In genomic region chrX:24027086-24027485, GRCh38 we compare ENCODE assay signal across 9 cellular contexts. TPM values are rescaled to one million over a fixed set of nuclear protein-coding genes. Genes with fewer than 3 reads are reported as not detected.
DNase-seq lines count a peak whose midpoint lies in the region; ATAC-seq and TF ChIP-seq lines count a peak whose summit lies in the region.
"Had no signal": no experiment of that assay in that cellular context is flagged by ENCODE, and none has a peak within 500 bp of the region (broad histone marks: within the 10 kb centered on the region; RNA-seq: fewer than 3 reads in every experiment).

TSS of gene KLHL15 (minus strand) at chrX:24027186. CDS start at chrX:24006693, 20,493 bp downstream.

- TF ChIP-seq POLR2A in breast epithelium (IDR thresholded peaks at IDR 0.05) = no peak

- intact Hi-C loops in left ventricle myocardium inferior (cut with micrococcal nuclease) (no loop called here), left ventricle myocardium superior (cut with micrococcal nuclease) (loop anchor here (10.0 kb wide), 1 partner anchor 242 kb away; the partner anchor contains the start of gene SAT1), breast epithelium (cut with DNase I; ENCODE audit: low total_unique reads) (loop anchor here (5.0 kb wide), 1 partner anchor 120 kb away; the partner anchor contains the start of genes APOO and CXorf58), aorta (cut with DNase I) (loop anchor here in 1 of 2 donors (10.0 kb wide), 1 partner anchor 122 kb away; the partner anchor contains the start of genes APOO and CXorf58)

- no peak for TF ChIP-seq CTCF in left ventricle myocardium inferior (IDR thresholded peaks at IDR 0.05; ENCODE audit: borderline replicate concordance)
- no peak for TF ChIP-seq CTCF in breast epithelium (IDR thresholded peaks at IDR 0.05)

- H3K27ac ChIP-seq in left ventricle myocardium inferior (replicated peaks) (peak within 1 kb of the TSS; percentile 96), breast epithelium (peak within 1 kb of the TSS; percentile 95 to 99), aorta (ENCODE audit: low read depth in 1 of 2, low read length in 2 of 2) (no peak within 1 kb of the TSS)

- ATAC-seq in left ventricle myocardium superior (no peak), aorta (ENCODE audit: low FRiP score) (no peak), GM21390 (IDR thresholded peaks at IDR 0.05; ENCODE audit: unreplicated experiment) (no peak)

- H3K4me3 ChIP-seq in left ventricle myocardium inferior = peak within 1 kb of the TSS; percentile 86
- H3K4me3 ChIP-seq in breast epithelium = peak within 1 kb of the TSS; percentile 72 to 74 (median 74)
- H3K4me3 ChIP-seq in mononuclear cell (ENCODE audit: low read length) = peak within 1 kb of the TSS; percentile 63
- H3K4me3 ChIP-seq in aorta (ENCODE audit: low read length in 2 of 2) = peak within 1 kb of the TSS; percentile 26 to 29

- H3K36me3 ChIP-seq in left ventricle myocardium inferior = no peaks in the 10 kb centered on the region
- no peaks in the 10 kb centered on the region for H3K36me3 ChIP-seq in breast epithelium
- H3K36me3 ChIP-seq in aorta (ENCODE audit: control insufficient read depth in 1 of 2, insufficient read depth in 2 of 2, low read length in 1 of 2) = no peaks in the 10 kb centered on the region

- 80 to 85% methylated on average over 7 of the region's 7 CpGs for WGBS in aorta, 2 donors

- H3K4me1 ChIP-seq in left ventricle myocardium inferior = peaks cover 5% of the 10 kb centered on the region
- H3K4me1 ChIP-seq in breast epithelium = no peaks in the 10 kb centered on the region
- H3K4me1 ChIP-seq in mononuclear cell (ENCODE audit: insufficient read depth, low read length) = no peaks in the 10 kb centered on the region
- no peaks in the 10 kb centered on the region for H3K4me1 ChIP-seq in aorta (ENCODE audit: control insufficient read depth in 1 of 2, insufficient read depth in 2 of 2, low read length in 2 of 2)

- DNase-seq in left ventricle myocardium inferior (no peak), left ventricle myocardium superior (no peak), breast epithelium (ENCODE audit: low spot score in 2 of 2) (no peak), aorta (no peak), SKM-1 treated with dmso at 0.1 percent for 144 hours (lab: John Stamatoyannopoulos, UW; ENCODE audit: unreplicated experiment) (no peak), NCI-H82 (lab: John Stamatoyannopoulos, UW) (no peak)
- DNase-seq: NK-92 treated with Interleukin-12 subunit alpha and Interleukin-12 subunit beta, amount 100 ng/mL, for 24 hours had no signal

- no peaks in the 10 kb centered on the region for H3K9me3 ChIP-seq in left ventricle myocardium inferior (replicated peaks)
- H3K9me3 ChIP-seq in breast epithelium = no peaks in the 10 kb centered on the region
- H3K9me3 ChIP-seq in mononuclear cell (ENCODE audit: low read depth, low read length) = no peaks in the 10 kb centered on the region
- no peaks in the 10 kb centered on the region for H3K9me3 ChIP-seq in aorta (ENCODE audit: control insufficient read depth, low read length)

- H3K27me3 ChIP-seq in left ventricle myocardium inferior (ENCODE audit: low read depth) = no peaks in the 10 kb centered on the region
- peaks cover 0 to 30% of the 10 kb centered on the region in 2 donors for H3K27me3 ChIP-seq in breast epithelium
- H3K27me3 ChIP-seq in mononuclear cell (ENCODE audit: insufficient read depth, low read length) = no peaks in the 10 kb centered on the region
- peaks cover 0 to 2% of the 10 kb centered on the region in 2 donors for H3K27me3 ChIP-seq in aorta (ENCODE audit: control insufficient read depth in 1 of 2, insufficient read depth in 2 of 2, low read length in 1 of 2)

RNA-seq across cellular contexts. Expression of gene KLHL15, which starts in this region (rescaled TPM):
- total RNA-seq in left ventricle myocardium inferior (6.6 TPM), left ventricle myocardium superior (6.5 TPM), breast epithelium (10 to 100 TPM in 2 of 3 donors, 1 to 10 TPM in 1; 6.9 to 16.5 (median 10.4) TPM), mononuclear cell (53.8 TPM), aorta (1 to 10 TPM; 6.0 to 9.0 TPM)
- 1 to 10 TPM; 1.1 to 1.8 TPM for polyA plus RNA-seq in aorta

Comparison
In these comparisons a context has a peak if more than half of its experiments do, and no peak if none do; other contexts are left out.
1. H3K27ac ChIP-seq: peak in left ventricle myocardium inferior (single experiment) and breast epithelium (2 of 2); none in aorta (0 of 2).
2. H3K4me3 ChIP-seq: peak in every context shown above with its lines; median percentile 86 in left ventricle myocardium inferior; 74 in breast epithelium; 63 in mononuclear cell; 28 in aorta.